Comparison of ENCODE assay signal across 11 cellular contexts in the genomic region with DNA sequence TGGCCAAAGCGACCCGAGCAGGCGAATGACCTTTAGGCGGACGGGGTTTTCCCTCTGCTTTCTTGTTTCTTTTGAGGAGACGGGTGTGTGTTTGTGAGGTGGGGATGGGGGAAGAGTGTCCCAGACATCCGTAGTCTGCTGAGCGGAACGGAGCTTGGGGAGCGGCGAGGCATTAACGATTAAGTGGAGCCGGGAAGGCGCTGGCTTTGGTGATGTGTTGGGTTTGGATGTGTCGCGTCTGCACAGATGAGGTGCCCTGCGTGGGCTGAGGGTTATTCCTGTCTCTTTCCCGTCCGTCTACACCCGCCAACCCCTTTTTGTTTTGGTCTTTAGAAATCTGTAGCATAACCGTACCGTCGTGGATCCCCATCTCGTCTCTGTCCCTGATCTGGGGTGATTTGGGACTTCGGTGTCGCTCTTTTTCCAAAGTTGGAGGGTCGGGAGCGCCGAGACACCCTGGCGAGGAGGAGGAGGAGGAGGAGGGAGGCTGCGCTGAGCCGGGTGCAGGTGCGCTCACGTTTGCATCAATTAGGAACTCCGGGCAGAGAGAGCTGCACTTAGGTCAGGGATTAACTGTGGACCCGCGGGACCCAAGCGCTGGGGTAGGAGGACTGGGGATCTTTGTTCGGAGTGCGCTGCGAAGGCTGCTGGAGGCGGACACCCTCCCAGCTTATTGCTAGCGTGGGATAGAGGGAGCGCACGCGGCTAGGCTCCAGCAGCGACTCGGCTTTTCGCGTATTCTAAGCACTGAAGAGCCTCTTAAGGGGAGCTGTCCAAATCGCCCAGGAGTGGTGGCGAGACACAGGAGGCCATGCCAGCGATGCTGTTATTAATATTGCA.
DNase-seq lines count a peak whose midpoint lies in the region; ATAC-seq and TF ChIP-seq lines count a peak whose summit lies in the region.
"Had no signal": no experiment of that assay in that cellular context is flagged by ENCODE, and none has a peak within 500 bp of the region (broad histone marks: within the 10 kb centered on the region; RNA-seq: fewer than 3 reads in every experiment).

No MANE protein-coding gene starts in this region.

- no peak for TF ChIP-seq CTCF in 22Rv1 (IDR thresholded peaks at IDR 0.05)
- no peak for TF ChIP-seq CTCF in endothelial cell (IDR thresholded peaks at IDR 0.05; ENCODE audit: unreplicated experiment)
- no peak for TF ChIP-seq CTCF in neural crest cell (conservative IDR thresholded peaks at IDR 0.05)

- no peaks in the 10 kb centered on the region for H3K9me3 ChIP-seq in HUES48 (ENCODE audit: control insufficient read depth, insufficient read depth, low read length)
- H3K9me3 ChIP-seq: breast epithelium had no signal

- DNase-seq in endothelial cell (ENCODE audit: low spot score) (peak; percentile 13), neural crest cell (ENCODE audit: low read depth, low spot score) (peak; percentile 4), hepatic stellate cell (ENCODE audit: low spot score) (no peak), A172 (ENCODE audit: low spot score) (no peak)
- DNase-seq in activated naive CD8-positive, alpha-beta T cell treated with anti-CD3 and anti-CD28 coated beads for 36 hours, result no peak
- DNase-seq: PC-9 had no signal

- H3K27me3 Mint-ChIP-seq in endothelial cell (ENCODE audit: unreplicated experiment) (peaks cover 20% of the 10 kb centered on the region), neural crest cell (ENCODE audit: low read depth) (peaks cover 65% of the 10 kb centered on the region)
- peaks cover 33% of the 10 kb centered on the region for H3K27me3 Mint-ChIP-seq in activated naive CD8-positive, alpha-beta T cell treated with anti-CD3 and anti-CD28 coated beads for 36 hours

- H3K27ac ChIP-seq in 22Rv1 (peak overlapping the region; percentile 72), HUES48 (ENCODE audit: low read depth, low read length) (no peak overlapping the region)
- H3K27ac ChIP-seq: BLaER1 treated with 17β-estradiol and CSF1 and Interleukin-3, amounts not matched to agents 10 nM and 100 nM; breast epithelium; PC-9 had no signal

- H3K4me3 ChIP-seq in HUES48 (ENCODE audit: low read depth, low read length), result peak overlapping the region; percentile 81
- H3K4me3 ChIP-seq: BLaER1 treated with 17β-estradiol and CSF1 and Interleukin-3, amounts not matched to agents 10 nM and 100 nM; PC-9 had no signal

- no peak for ATAC-seq in GM21528 (IDR thresholded peaks at IDR 0.05; ENCODE audit: low FRiP score, unreplicated experiment)

- H3K4me1 ChIP-seq in HUES48 (ENCODE audit: control insufficient read depth, insufficient read depth, low read length), result peaks cover 12% of the 10 kb centered on the region
- H3K4me1 ChIP-seq: BLaER1 treated with 17β-estradiol and CSF1 and Interleukin-3, amounts not matched to agents 10 nM and 100 nM; breast epithelium had no signal

- peaks cover 41% of the 10 kb centered on the region for H3K27me3 ChIP-seq in HUES48 (ENCODE audit: control insufficient read depth, insufficient read depth, low read length)
- H3K27me3 ChIP-seq: BLaER1 treated with 17β-estradiol and CSF1 and Interleukin-3, amounts not matched to agents 10 nM and 100 nM had no signal

- peaks cover 3% of the 10 kb centered on the region for H3K36me3 Mint-ChIP-seq in endothelial cell (ENCODE audit: low read depth, unreplicated experiment)
- no peaks in the 10 kb centered on the region for H3K36me3 Mint-ChIP-seq in neural crest cell (ENCODE audit: low read depth)
- peaks cover 4% of the 10 kb centered on the region for H3K36me3 Mint-ChIP-seq in activated naive CD8-positive, alpha-beta T cell treated with anti-CD3 and anti-CD28 coated beads for 36 hours

- peak overlapping the region; percentile 85 for H3K4me3 Mint-ChIP-seq in endothelial cell (ENCODE audit: unreplicated experiment)
- H3K4me3 Mint-ChIP-seq in neural crest cell, result peak overlapping the region; percentile 87
- H3K4me3 Mint-ChIP-seq in activated naive CD8-positive, alpha-beta T cell treated with anti-CD3 and anti-CD28 coated beads for 36 hours, result no peak overlapping the region

- no peak overlapping the region for H3K9ac ChIP-seq in HUES48 (ENCODE audit: low read depth, low read length)
- H3K9ac ChIP-seq: BLaER1 treated with 17β-estradiol and CSF1 and Interleukin-3, amounts not matched to agents 10 nM and 100 nM had no signal

- H3K4me1 Mint-ChIP-seq in endothelial cell (ENCODE audit: unreplicated experiment) (peaks cover 8% of the 10 kb centered on the region), neural crest cell (peaks cover 12% of the 10 kb centered on the region)
- H3K4me1 Mint-ChIP-seq in activated naive CD8-positive, alpha-beta T cell treated with anti-CD3 and anti-CD28 coated beads for 36 hours, result peaks cover 3% of the 10 kb centered on the region

- H3K36me3 ChIP-seq in HUES48 (ENCODE audit: control insufficient read depth, insufficient read depth, low read length), result no peaks in the 10 kb centered on the region
- H3K36me3 ChIP-seq: BLaER1 treated with 17β-estradiol and CSF1 and Interleukin-3, amounts not matched to agents 10 nM and 100 nM had no signal

- no peaks in the 10 kb centered on the region for H3K9me3 Mint-ChIP-seq in endothelial cell (ENCODE audit: unreplicated experiment)
- H3K9me3 Mint-ChIP-seq in neural crest cell, result no peaks in the 10 kb centered on the region
- peaks cover 3% of the 10 kb centered on the region for H3K9me3 Mint-ChIP-seq in activated naive CD8-positive, alpha-beta T cell treated with anti-CD3 and anti-CD28 coated beads for 36 hours

- H3K27ac Mint-ChIP-seq in endothelial cell (ENCODE audit: unreplicated experiment) (peak overlapping the region; percentile 36), neural crest cell (ENCODE audit: unreplicated experiment) (no peak overlapping the region)
- H3K27ac Mint-ChIP-seq in activated naive CD8-positive, alpha-beta T cell treated with anti-CD3 and anti-CD28 coated beads for 36 hours, result no peak overlapping the region

Comparison
In these comparisons a context has a peak if more than half of its experiments do, and no peak if none do; other contexts are left out.
1. DNase-seq: peak in endothelial cell (single experiment) and neural crest cell (single experiment); none in hepatic stellate cell (single experiment), activated naive CD8-positive, alpha-beta T cell treated with anti-CD3 and anti-CD28 coated beads for 36 hours (single experiment) and A172 (single experiment).